ENCODE assay signal across 8 cellular contexts in genomic region chr16:88193706-88194396, GRCh38.
DNase-seq lines count a peak whose midpoint lies in the region; ATAC-seq and TF ChIP-seq lines count a peak whose summit lies in the region.
"Not testable (repeated sequence)": the region's sequence is repeated elsewhere in the genome, so short reads cannot be mapped to it uniquely, and the experiment has no call there.

No MANE protein-coding gene starts in this region.

- intact Hi-C loops in HCT116 (cut with micrococcal nuclease), result loop anchor here (1.0 kb wide), 2 partner anchors 93 to 243 kb away; no protein-coding TSS in a partner anchor
- intact Hi-C loops in Right ventricle myocardium superior (cut with DNase I), result not testable (repeated sequence)
- intact Hi-C loops in naive thymus-derived CD4-positive, alpha-beta T cell (cut with micrococcal nuclease), result loop anchor here in 1 of 2 donors (5.0 kb wide), 1 partner anchor 243 kb away; no protein-coding TSS in a partner anchor

- peaks cover 31% of the 10 kb centered on the region for H3K4me1 Mint-ChIP-seq in brain
- peaks cover 0 to 11% (median 0%) of the 10 kb centered on the region in 7 donors for H3K4me1 Mint-ChIP-seq in naive thymus-derived CD4-positive, alpha-beta T cell

- not testable (repeated sequence) for BruUV-seq in HCT116 (replicated peaks; lab: Mats Ljungman, UMichigan)

- ATAC-seq in HCT116 (peak; percentile 100), Right ventricle myocardium superior (ENCODE audit: poor library complexity) (peak; percentile 96)
- peak; percentile 81 for ATAC-seq in naive thymus-derived CD4-positive, alpha-beta T cell

- not testable (repeated sequence) for TF ChIP-seq POLR2A in HCT116 (IDR thresholded peaks at IDR 0.05; ENCODE audit: borderline replicate concordance, extremely low read depth, insufficient read depth, insufficient read length)

- H4K20me1 ChIP-seq in HCT116 (ENCODE audit: insufficient read depth), result not testable (repeated sequence)

- H3K9ac ChIP-seq in HCT116 (ENCODE audit: low read length), result not testable (repeated sequence)

- H3K27ac Mint-ChIP-seq in brain, result peak overlapping the region in 4 of 5 experiments; percentile 73 to 98 (median 90)
- H3K27ac Mint-ChIP-seq in naive thymus-derived CD4-positive, alpha-beta T cell, result not testable (repeated sequence)

- H3K4me2 ChIP-seq in HCT116 (ENCODE audit: low read length), result peak overlapping the region; percentile 27; the same call in 1 of the 2 replicates

- peaks cover 4 to 22% (median 11%) of the 10 kb centered on the region in 5 experiments for H3K9me3 Mint-ChIP-seq in brain
- H3K9me3 Mint-ChIP-seq in naive thymus-derived CD4-positive, alpha-beta T cell, result peaks cover 0 to 17% (median 6%) of the 10 kb centered on the region in 11 donors

- peak; percentile 85 for TF ChIP-seq RAD21 in HCT116 (IDR thresholded peaks at IDR 0.05; ENCODE audit: low read depth)

- not testable (repeated sequence) for H3K79me2 ChIP-seq in HCT116 (ENCODE audit: insufficient read depth, low read length)

- H3K9me3 ChIP-seq in HCT116 (ENCODE audit: control insufficient read depth in 1 of 2, insufficient read depth in 1 of 2, low read depth in 1 of 2, low read length in 2 of 2); WERI-Rb-1 (ENCODE audit: severe bottlenecking); naive thymus-derived CD4-positive, alpha-beta T cell (ENCODE audit: control insufficient read depth in 2 of 3, low read length in 3 of 3): not testable (repeated sequence)

- H3K27ac ChIP-seq in HCT116 (ENCODE audit: low read depth, low read length); WERI-Rb-1; naive thymus-derived CD4-positive, alpha-beta T cell (ENCODE audit: low read depth, low read length): not testable (repeated sequence)

- TF ChIP-seq CTCF in HCT116 (IDR thresholded peaks at IDR 0.05 in 2 of 3, conservative IDR thresholded peaks at IDR 0.05 in 1 of 3; ENCODE audit: borderline replicate concordance in 1 of 3, insufficient read depth in 1 of 3, low read depth in 2 of 3, low read length in 2 of 3), result peak; percentile 64 to 85 (median 72)
- TF ChIP-seq CTCF in WERI-Rb-1 (IDR thresholded peaks at IDR 0.05; ENCODE audit: low read depth, low read length), result peak; percentile 54
- TF ChIP-seq CTCF in brain (conservative IDR thresholded peaks at IDR 0.05), result peak; percentile 69 to 79

- not testable (repeated sequence) for H3K27me3 ChIP-seq in HCT116 (ENCODE audit: insufficient read depth, low read length); WERI-Rb-1 (ENCODE audit: insufficient read depth, low read depth, severe bottlenecking); naive thymus-derived CD4-positive, alpha-beta T cell (ENCODE audit: control insufficient read depth in 2 of 2, insufficient read depth in 2 of 2, low read length in 2 of 2)

- POLR2A ChIA-PET in HCT116 (lab: Charles Lee); naive thymus-derived CD4-positive, alpha-beta T cell (lab: Charles Lee): not testable (repeated sequence)

- H2AFZ ChIP-seq in HCT116 (ENCODE audit: low read depth, low read length, poor library complexity, severe bottlenecking), result peak overlapping the region; percentile 12

- peak overlapping the region in 2 of 5 experiments; percentile 30 to 64 for H3K4me3 Mint-ChIP-seq in brain
- not testable (repeated sequence) for H3K4me3 Mint-ChIP-seq in naive thymus-derived CD4-positive, alpha-beta T cell

- not testable (repeated sequence) for H3K27me3 Mint-ChIP-seq in brain; naive thymus-derived CD4-positive, alpha-beta T cell

- DNase-seq in C1 segment of cervical spinal cord (lab: John Stamatoyannopoulos, UW) (peak in 11 of 14 donors; percentile 16 to 50 (median 33)), HCT116 (ENCODE audit: low read depth, low spot score) (peak; percentile 45), NCI-H345 treated with DMSO at 0.1 percent for 48 hours (lab: John Stamatoyannopoulos, UW; ENCODE audit: unreplicated experiment) (peak; percentile 39), WERI-Rb-1 (peak; percentile 60), Right ventricle myocardium superior (peak; percentile 76)
- DNase-seq in naive thymus-derived CD4-positive, alpha-beta T cell, result peak in 3 of 9 donors; percentile 7 to 13 (median 8)
- peak; percentile 9 for DNase-seq in stimulated activated CD8-positive, alpha-beta memory T cell treated with anti-CD3 and anti-CD28 coated beads, Interleukin-12 subunit alpha, Interleukin-12 subunit beta, amount 100 ng/mL, for 24 hours (ENCODE audit: extremely low read depth)

- CTCF ChIA-PET in HCT116 (lab: Charles Lee); naive thymus-derived CD4-positive, alpha-beta T cell (lab: Charles Lee): not testable (repeated sequence)

- H3K36me3 Mint-ChIP-seq in brain; naive thymus-derived CD4-positive, alpha-beta T cell: not testable (repeated sequence)

- RAD21 ChIA-PET in HCT116 (lab: Charles Lee; ENCODE audit: low non-redundant PET in 1 of 2, low total read pairs in 2 of 2, uncharacterized antibody in 2 of 2, unreplicated experiment in 2 of 2), result not testable (repeated sequence)

- H3K4me1 ChIP-seq in HCT116 (ENCODE audit: control insufficient read depth in 1 of 2, insufficient read depth in 2 of 2, low read length in 2 of 2); naive thymus-derived CD4-positive, alpha-beta T cell (ENCODE audit: control insufficient read depth in 2 of 2, insufficient read depth in 2 of 2, low read length in 2 of 2): not testable (repeated sequence)

- H3K9me2 ChIP-seq in HCT116 (ENCODE audit: insufficient read depth), result not testable (repeated sequence)

- H3K36me3 ChIP-seq in HCT116 (ENCODE audit: control insufficient read depth in 1 of 2, insufficient read depth in 2 of 2, low read length in 2 of 2); WERI-Rb-1; naive thymus-derived CD4-positive, alpha-beta T cell (ENCODE audit: control insufficient read depth in 2 of 3, insufficient read depth in 3 of 3, low read length in 3 of 3): not testable (repeated sequence)

- not testable (repeated sequence) for H3K4me3 ChIP-seq in HCT116 (replicated peaks in 1 of 2; ENCODE audit: low read depth in 1 of 2, low read length in 2 of 2); naive thymus-derived CD4-positive, alpha-beta T cell (ENCODE audit: low read length)
- H3K4me3 ChIP-seq in WERI-Rb-1 (ENCODE audit: low read depth, low read length), result peak overlapping the region; percentile 32
